Comparison of ENCODE assay signal across 34 cellular contexts in the genomic region with DNA sequence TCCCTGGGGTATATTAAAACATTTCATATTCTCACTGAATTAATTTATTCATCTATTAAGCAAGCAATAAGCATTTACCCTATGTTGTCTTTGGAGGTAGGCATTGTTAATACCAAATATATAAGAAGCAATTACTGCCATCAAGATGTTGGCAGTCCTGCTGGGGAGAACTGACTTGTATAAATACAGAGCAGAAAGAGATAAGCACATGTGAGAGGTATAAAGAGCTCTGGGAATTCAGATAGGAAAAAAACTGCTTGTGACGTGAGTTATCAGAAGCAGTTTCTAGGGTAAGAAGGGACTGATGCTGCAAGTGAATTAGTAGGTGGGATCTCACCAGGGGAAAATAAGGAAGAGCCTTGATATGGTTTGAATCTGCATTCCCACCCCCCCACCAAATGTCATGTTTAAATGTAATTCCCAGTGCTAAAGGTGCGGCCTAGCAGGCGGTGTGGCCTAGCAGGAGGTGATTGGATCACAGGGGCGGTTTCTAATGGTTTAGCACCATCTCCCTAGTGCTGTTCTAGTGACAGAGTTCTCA.
"Had no signal": no experiment of that assay in that cellular context is flagged by ENCODE, and none has a peak within 500 bp of the region (broad histone marks: within the 10 kb centered on the region; RNA-seq: fewer than 3 reads in every experiment).

No MANE protein-coding gene starts in this region.

- H3K4me1 Mint-ChIP-seq: activated CD4-positive, alpha-beta T cell treated with anti-CD3 and anti-CD28 coated beads, Interleukin-2, amount 10 ng/mL, durations not matched to agents 24 days and 14 days; activated naive CD8-positive, alpha-beta T cell treated with anti-CD3 and anti-CD28 coated beads for 36 hours; activated T-helper 17 cell treated with anti-CD3 and anti-CD28 coated beads, Interleukin-2, amount 50 U/mL, for 72 hours had no signal

- H3K36me3 Mint-ChIP-seq: activated naive CD8-positive, alpha-beta T cell treated with anti-CD3 and anti-CD28 coated beads for 36 hours had no signal

- ATAC-seq: activated CD8-positive, alpha-beta T cell treated with anti-CD3 and anti-CD28 coated beads for 36 hours; activated T-cell treated with anti-CD3 and anti-CD28 coated beads, Interleukin-2, amount 50 U/mL, for 72 hours; activated T-helper 17 cell treated with anti-CD3 and anti-CD28 coated beads, Interleukin-2, amount 50 U/mL, for 72 hours; Panc1 had no signal

- H3K27me3 Mint-ChIP-seq: activated CD4-positive, alpha-beta T cell treated with anti-CD3 and anti-CD28 coated beads, Interleukin-2, amount 10 ng/mL, durations not matched to agents 24 days and 14 days; activated CD8-positive, alpha-beta T cell treated with anti-CD3 and anti-CD28 coated beads for 36 hours; activated naive CD8-positive, alpha-beta T cell treated with anti-CD3 and anti-CD28 coated beads for 36 hours; activated T-helper 17 cell treated with anti-CD3 and anti-CD28 coated beads, Interleukin-2, amount 50 U/mL, for 72 hours had no signal

- H3K36me3 ChIP-seq: brain microvascular endothelial cell, MG63, SJCRH30 had no signal

- H3K27ac Mint-ChIP-seq: activated CD4-positive, alpha-beta T cell treated with anti-CD3 and anti-CD28 coated beads, Interleukin-2, amount 10 ng/mL, durations not matched to agents 24 days and 14 days; activated CD8-positive, alpha-beta T cell treated with anti-CD3 and anti-CD28 coated beads for 36 hours; activated naive CD8-positive, alpha-beta T cell treated with anti-CD3 and anti-CD28 coated beads for 36 hours; activated T-cell treated with anti-CD3 and anti-CD28 coated beads, Interleukin-2, amount 50 U/mL, for 72 hours; activated T-helper 17 cell treated with anti-CD3 and anti-CD28 coated beads, Interleukin-2, amount 50 U/mL, for 72 hours; T-helper 1 cell treated with Interleukin-12 subunit alpha and Interleukin-12 subunit beta and Interleukin-4 antibody, amounts not matched to agents 30 μg/mL and 1 μg/mL, for 36 hours; T-helper 2 cell treated with Interferon-gamma antibody and Interleukin-4, amounts not matched to agents 5 μg/mL and 100 μg/mL, for 36 hours had no signal

- H3K27ac ChIP-seq: brain microvascular endothelial cell, SJCRH30, SK-N-MC had no signal

- H3K27me3 ChIP-seq: brain microvascular endothelial cell, MG63, SJCRH30 had no signal

- H3K9me3 Mint-ChIP-seq: activated CD4-positive, alpha-beta T cell treated with anti-CD3 and anti-CD28 coated beads, Interleukin-2, amount 10 ng/mL, durations not matched to agents 24 days and 14 days; T-helper 2 cell treated with Interferon-gamma antibody and Interleukin-4, amounts not matched to agents 5 μg/mL and 100 μg/mL, for 36 hours had no signal

- H3K4me3 ChIP-seq: MG63, SJCRH30, SK-N-MC had no signal

- H3K9me3 ChIP-seq: MG63, SJCRH30 had no signal

- DNase-seq: activated CD4-positive, alpha-beta T cell treated with anti-CD3 and anti-CD28 coated beads, Interleukin-2, amount 10 ng/mL, durations not matched to agents 24 days and 14 days; activated CD4-positive, alpha-beta T cell treated with anti-CD3 and anti-CD28 coated beads, Interleukin-2, amount 50 U/mL, for 4 hours; activated CD8-positive, alpha-beta T cell treated with anti-CD3 and anti-CD28 coated beads for 36 hours; activated effector memory CD4-positive, alpha-beta T cell treated with anti-CD3 and anti-CD28 coated beads, Interleukin-2, amount 50 U/mL, for 16 hours; activated naive CD4-positive, alpha-beta T cell; activated naive CD4-positive, alpha-beta T cell treated with anti-CD3 and anti-CD28 coated beads, Interleukin-2, amount 50 U/mL, for 16 hours; activated naive CD8-positive, alpha-beta T cell treated with anti-CD3 and anti-CD28 coated beads for 36 hours; activated T-cell treated with anti-CD3 and anti-CD28 coated beads, Interleukin-2, amount 50 U/mL, for 1 hour; activated T-cell treated with anti-CD3 and anti-CD28 coated beads, Interleukin-2, amount 50 U/mL, for 72 hours; amniotic stem cell; aorta; brain microvascular endothelial cell; central memory CD4-positive, alpha-beta T cell; Karpas-422; KBM-7; MG63; MV-4-11; NCI-H1092; NCI-H1436 treated with DMSO at 0.1 percent for 48 hours; NCI-H1694 treated with DMSO at 0.1 percent for 48 hours; NCI-H2029 treated with DMSO at 0.1 percent for 48 hours; NCI-H2107; NCI-H2171; NCI-H510A; NCI-H526; NCI-H748 treated with DMSO at 0.1 percent for 48 hours; NK-92 treated with Interleukin-12 subunit alpha and Interleukin-12 subunit beta, amount 100 ng/mL, for 24 hours; SHP77; SJCRH30 had no signal

- H3K4me3 Mint-ChIP-seq: activated CD4-positive, alpha-beta T cell treated with anti-CD3 and anti-CD28 coated beads, Interleukin-2, amount 10 ng/mL, durations not matched to agents 24 days and 14 days; activated CD8-positive, alpha-beta T cell treated with anti-CD3 and anti-CD28 coated beads for 36 hours; activated naive CD8-positive, alpha-beta T cell treated with anti-CD3 and anti-CD28 coated beads for 36 hours; activated T-cell treated with anti-CD3 and anti-CD28 coated beads, Interleukin-2, amount 50 U/mL, for 72 hours; activated T-helper 17 cell treated with anti-CD3 and anti-CD28 coated beads, Interleukin-2, amount 50 U/mL, for 72 hours; T-helper 1 cell treated with Interleukin-12 subunit alpha and Interleukin-12 subunit beta and Interleukin-4 antibody, amounts not matched to agents 30 μg/mL and 1 μg/mL, for 36 hours; T-helper 2 cell treated with Interferon-gamma antibody and Interleukin-4, amounts not matched to agents 5 μg/mL and 100 μg/mL, for 36 hours had no signal
